1 cellular context compared by ENCODE assay signal in the genomic region with DNA sequence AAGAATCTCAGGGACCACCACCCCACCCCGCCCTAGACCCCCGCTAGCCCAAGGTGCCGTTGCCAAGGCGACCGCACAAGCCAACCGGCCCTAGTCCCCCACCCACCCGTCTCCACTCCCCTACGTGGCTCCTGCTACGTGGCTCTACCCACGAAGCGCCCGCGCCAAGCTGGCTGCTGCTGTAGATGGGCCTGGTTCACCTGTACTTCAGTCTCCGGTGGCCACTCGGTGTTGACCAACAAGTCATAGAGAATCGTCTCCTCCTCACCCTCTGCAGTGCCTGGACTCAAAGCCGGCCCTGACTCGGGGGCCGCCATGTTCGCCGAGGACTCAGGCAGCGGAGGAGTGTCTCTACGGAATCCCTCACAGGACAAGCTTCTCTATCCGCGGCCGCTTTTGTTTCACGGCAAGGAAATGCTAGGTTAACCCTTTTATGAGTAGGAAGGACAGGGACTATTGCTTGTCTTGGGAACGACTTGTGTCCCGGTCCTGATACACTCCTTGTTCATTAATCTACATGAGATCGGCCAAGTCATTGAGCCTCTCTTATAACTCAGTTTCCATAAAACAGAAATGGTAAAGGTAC.
TF ChIP-seq lines count a peak whose summit lies in the region.

TSS of gene NBAS (minus strand) at position 347 of the 586 bp plus-strand sequence. CDS start at position 317, 30 bp downstream.

TF ChIP-seq in GM12878, 131 proteins besides CTCF, POLR2A, EP300 and RAD21 (continued from another document and continues in another):
- TF ChIP-seq MTA3 (IDR thresholded peaks at IDR 0.05; ENCODE audit: borderline replicate concordance, low read length) (no peak), FOXM1 (IDR thresholded peaks at IDR 0.05; ENCODE audit: low read depth, low read length) (no peak), RCOR1 (conservative IDR thresholded peaks at IDR 0.05; ENCODE audit: low read depth, low read length) (no peak), CEBPB (IDR thresholded peaks at IDR 0.05; ENCODE audit: borderline replicate concordance in 1 of 2, low read depth in 2 of 2, low read length in 2 of 2) (no peak), SREBF2 (IDR thresholded peaks at IDR 0.05; ENCODE audit: low read length) (no peak), HDAC6 (IDR thresholded peaks at IDR 0.05; ENCODE audit: unreplicated experiment) (no peak), SP1 (IDR thresholded peaks at IDR 0.05; ENCODE audit: low read depth, low read length) (no peak), KLF5 (IDR thresholded peaks at IDR 0.05; ENCODE audit: partially characterized antibody) (no peak), USF2 (IDR thresholded peaks at IDR 0.05; ENCODE audit: borderline replicate concordance, low read depth, low read length) (no peak), RBBP5 (conservative IDR thresholded peaks at IDR 0.05) (no peak), SMC3 (IDR thresholded peaks at IDR 0.05; ENCODE audit: borderline replicate concordance, low read length) (no peak), CHD4 (IDR thresholded peaks at IDR 0.05) (no peak), E2F4 (IDR thresholded peaks at IDR 0.05; ENCODE audit: low read depth, low read length) (no peak), PAX8 (IDR thresholded peaks at IDR 0.05) (no peak), TCF3 (IDR thresholded peaks at IDR 0.05; ENCODE audit: borderline replicate concordance, insufficient read depth, low read depth, low read length) (no peak), RB1 (IDR thresholded peaks at IDR 0.05; ENCODE audit: borderline replicate concordance) (0 out of 2 replicates have a peak, but pooled peaks have one; percentile 23), GABPA (IDR thresholded peaks at IDR 0.05; ENCODE audit: low read depth) (no peak), TCF12 (IDR thresholded peaks at IDR 0.05; ENCODE audit: low read depth, low read length) (no peak), BACH1 (IDR thresholded peaks at IDR 0.05; ENCODE audit: borderline replicate concordance) (no peak), CHD2 (IDR thresholded peaks at IDR 0.05; ENCODE audit: borderline replicate concordance, low read depth, low read length) (no peak), IKZF1 (conservative IDR thresholded peaks at IDR 0.05) (peak; percentile 56), TCF7 (IDR thresholded peaks at IDR 0.05; ENCODE audit: borderline replicate concordance) (no peak), GATAD2B (conservative IDR thresholded peaks at IDR 0.05; ENCODE audit: low read depth) (no peak), PBX3 (IDR thresholded peaks at IDR 0.05; ENCODE audit: insufficient replicate concordance, low read depth, low read length) (no peak), RELA (IDR thresholded peaks at IDR 0.05; ENCODE audit: borderline replicate concordance, partially characterized antibody) (peak; percentile 20), HDAC2 (IDR thresholded peaks at IDR 0.05) (no peak), ZBTB40 (IDR thresholded peaks at IDR 0.05; ENCODE audit: borderline replicate concordance) (0 out of 2 replicates have a peak, but pooled peaks have one; percentile 26), CREB1 (IDR thresholded peaks at IDR 0.05; ENCODE audit: low read depth) (peak; percentile 57; the same call in 1 of the 2 replicates), CBX3 (IDR thresholded peaks at IDR 0.05; ENCODE audit: borderline replicate concordance, low read depth) (no peak), CREM (IDR thresholded peaks at IDR 0.05; ENCODE audit: low read depth) (peak; percentile 44; the same call in 1 of the 2 replicates), KAT2A (conservative IDR thresholded peaks at IDR 0.05; ENCODE audit: control insufficient read depth, low read depth, low read length) (no peak), CBX5 (IDR thresholded peaks at IDR 0.05; ENCODE audit: low read depth) (no peak), SPI1 (IDR thresholded peaks at IDR 0.05; ENCODE audit: borderline replicate concordance, insufficient read depth, low read depth, low read length) (no peak), FOS (IDR thresholded peaks at IDR 0.05; ENCODE audit: borderline replicate concordance, extremely low read depth, insufficient read length) (no peak)
- TF ChIP-seq, protein P1, sequence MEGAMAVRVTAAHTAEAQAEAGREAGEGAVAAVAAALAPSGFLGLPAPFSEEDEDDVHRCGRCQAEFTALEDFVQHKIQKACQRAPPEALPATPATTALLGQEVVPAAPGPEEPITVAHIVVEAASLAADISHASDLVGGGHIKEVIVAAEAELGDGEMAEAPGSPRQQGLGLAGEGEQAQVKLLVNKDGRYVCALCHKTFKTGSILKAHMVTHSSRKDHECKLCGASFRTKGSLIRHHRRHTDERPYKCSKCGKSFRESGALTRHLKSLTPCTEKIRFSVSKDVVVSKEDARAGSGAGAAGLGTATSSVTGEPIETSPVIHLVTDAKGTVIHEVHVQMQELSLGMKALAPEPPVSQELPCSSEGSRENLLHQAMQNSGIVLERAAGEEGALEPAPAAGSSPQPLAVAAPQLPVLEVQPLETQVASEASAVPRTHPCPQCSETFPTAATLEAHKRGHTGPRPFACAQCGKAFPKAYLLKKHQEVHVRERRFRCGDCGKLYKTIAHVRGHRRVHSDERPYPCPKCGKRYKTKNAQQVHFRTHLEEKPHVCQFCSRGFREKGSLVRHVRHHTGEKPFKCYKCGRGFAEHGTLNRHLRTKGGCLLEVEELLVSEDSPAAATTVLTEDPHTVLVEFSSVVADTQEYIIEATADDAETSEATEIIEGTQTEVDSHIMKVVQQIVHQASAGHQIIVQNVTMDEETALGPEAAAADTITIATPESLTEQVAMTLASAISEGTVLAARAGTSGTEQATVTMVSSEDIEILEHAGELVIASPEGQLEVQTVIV (IDR thresholded peaks at IDR 0.05; ENCODE audit: borderline replicate concordance, partially characterized antibody): no peak
- TF ChIP-seq, protein P2, sequence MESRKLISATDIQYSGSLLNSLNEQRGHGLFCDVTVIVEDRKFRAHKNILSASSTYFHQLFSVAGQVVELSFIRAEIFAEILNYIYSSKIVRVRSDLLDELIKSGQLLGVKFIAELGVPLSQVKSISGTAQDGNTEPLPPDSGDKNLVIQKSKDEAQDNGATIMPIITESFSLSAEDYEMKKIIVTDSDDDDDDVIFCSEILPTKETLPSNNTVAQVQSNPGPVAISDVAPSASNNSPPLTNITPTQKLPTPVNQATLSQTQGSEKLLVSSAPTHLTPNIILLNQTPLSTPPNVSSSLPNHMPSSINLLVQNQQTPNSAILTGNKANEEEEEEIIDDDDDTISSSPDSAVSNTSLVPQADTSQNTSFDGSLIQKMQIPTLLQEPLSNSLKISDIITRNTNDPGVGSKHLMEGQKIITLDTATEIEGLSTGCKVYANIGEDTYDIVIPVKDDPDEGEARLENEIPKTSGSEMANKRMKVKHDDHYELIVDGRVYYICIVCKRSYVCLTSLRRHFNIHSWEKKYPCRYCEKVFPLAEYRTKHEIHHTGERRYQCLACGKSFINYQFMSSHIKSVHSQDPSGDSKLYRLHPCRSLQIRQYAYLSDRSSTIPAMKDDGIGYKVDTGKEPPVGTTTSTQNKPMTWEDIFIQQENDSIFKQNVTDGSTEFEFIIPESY (IDR thresholded peaks at IDR 0.05): no peak
- TF ChIP-seq, protein P3, sequence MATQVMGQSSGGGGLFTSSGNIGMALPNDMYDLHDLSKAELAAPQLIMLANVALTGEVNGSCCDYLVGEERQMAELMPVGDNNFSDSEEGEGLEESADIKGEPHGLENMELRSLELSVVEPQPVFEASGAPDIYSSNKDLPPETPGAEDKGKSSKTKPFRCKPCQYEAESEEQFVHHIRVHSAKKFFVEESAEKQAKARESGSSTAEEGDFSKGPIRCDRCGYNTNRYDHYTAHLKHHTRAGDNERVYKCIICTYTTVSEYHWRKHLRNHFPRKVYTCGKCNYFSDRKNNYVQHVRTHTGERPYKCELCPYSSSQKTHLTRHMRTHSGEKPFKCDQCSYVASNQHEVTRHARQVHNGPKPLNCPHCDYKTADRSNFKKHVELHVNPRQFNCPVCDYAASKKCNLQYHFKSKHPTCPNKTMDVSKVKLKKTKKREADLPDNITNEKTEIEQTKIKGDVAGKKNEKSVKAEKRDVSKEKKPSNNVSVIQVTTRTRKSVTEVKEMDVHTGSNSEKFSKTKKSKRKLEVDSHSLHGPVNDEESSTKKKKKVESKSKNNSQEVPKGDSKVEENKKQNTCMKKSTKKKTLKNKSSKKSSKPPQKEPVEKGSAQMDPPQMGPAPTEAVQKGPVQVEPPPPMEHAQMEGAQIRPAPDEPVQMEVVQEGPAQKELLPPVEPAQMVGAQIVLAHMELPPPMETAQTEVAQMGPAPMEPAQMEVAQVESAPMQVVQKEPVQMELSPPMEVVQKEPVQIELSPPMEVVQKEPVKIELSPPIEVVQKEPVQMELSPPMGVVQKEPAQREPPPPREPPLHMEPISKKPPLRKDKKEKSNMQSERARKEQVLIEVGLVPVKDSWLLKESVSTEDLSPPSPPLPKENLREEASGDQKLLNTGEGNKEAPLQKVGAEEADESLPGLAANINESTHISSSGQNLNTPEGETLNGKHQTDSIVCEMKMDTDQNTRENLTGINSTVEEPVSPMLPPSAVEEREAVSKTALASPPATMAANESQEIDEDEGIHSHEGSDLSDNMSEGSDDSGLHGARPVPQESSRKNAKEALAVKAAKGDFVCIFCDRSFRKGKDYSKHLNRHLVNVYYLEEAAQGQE (IDR thresholded peaks at IDR 0.05; ENCODE audit: low read depth, low read length): no peak
- TF ChIP-seq, protein P4, sequence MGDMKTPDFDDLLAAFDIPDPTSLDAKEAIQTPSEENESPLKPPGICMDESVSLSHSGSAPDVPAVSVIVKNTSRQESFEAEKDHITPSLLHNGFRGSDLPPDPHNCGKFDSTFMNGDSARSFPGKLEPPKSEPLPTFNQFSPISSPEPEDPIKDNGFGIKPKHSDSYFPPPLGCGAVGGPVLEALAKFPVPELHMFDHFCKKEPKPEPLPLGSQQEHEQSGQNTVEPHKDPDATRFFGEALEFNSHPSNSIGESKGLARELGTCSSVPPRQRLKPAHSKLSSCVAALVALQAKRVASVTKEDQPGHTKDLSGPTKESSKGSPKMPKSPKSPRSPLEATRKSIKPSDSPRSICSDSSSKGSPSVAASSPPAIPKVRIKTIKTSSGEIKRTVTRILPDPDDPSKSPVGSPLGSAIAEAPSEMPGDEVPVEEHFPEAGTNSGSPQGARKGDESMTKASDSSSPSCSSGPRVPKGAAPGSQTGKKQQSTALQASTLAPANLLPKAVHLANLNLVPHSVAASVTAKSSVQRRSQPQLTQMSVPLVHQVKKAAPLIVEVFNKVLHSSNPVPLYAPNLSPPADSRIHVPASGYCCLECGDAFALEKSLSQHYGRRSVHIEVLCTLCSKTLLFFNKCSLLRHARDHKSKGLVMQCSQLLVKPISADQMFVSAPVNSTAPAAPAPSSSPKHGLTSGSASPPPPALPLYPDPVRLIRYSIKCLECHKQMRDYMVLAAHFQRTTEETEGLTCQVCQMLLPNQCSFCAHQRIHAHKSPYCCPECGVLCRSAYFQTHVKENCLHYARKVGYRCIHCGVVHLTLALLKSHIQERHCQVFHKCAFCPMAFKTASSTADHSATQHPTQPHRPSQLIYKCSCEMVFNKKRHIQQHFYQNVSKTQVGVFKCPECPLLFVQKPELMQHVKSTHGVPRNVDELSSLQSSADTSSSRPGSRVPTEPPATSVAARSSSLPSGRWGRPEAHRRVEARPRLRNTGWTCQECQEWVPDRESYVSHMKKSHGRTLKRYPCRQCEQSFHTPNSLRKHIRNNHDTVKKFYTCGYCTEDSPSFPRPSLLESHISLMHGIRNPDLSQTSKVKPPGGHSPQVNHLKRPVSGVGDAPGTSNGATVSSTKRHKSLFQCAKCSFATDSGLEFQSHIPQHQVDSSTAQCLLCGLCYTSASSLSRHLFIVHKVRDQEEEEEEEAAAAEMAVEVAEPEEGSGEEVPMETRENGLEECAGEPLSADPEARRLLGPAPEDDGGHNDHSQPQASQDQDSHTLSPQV (IDR thresholded peaks at IDR 0.05): no peak
